Comparison of ENCODE assay signal across 9 cellular contexts in genomic region chr3:13141991-13142412, GRCh38.
DNase-seq lines count a peak whose midpoint lies in the region; ATAC-seq and TF ChIP-seq lines count a peak whose summit lies in the region.
"Had no signal": no experiment of that assay in that cellular context is flagged by ENCODE, and none has a peak within 500 bp of the region (broad histone marks: within the 10 kb centered on the region; RNA-seq: fewer than 3 reads in every experiment).

No MANE protein-coding gene starts in this region.

- no peaks in the 10 kb centered on the region for H3K9me3 Mint-ChIP-seq in endothelial cell (ENCODE audit: unreplicated experiment)
- H3K9me3 Mint-ChIP-seq: T-helper 1 cell treated with Interleukin-12 subunit alpha and Interleukin-12 subunit beta and Interleukin-4 antibody, amounts not matched to agents 30 μg/mL and 1 μg/mL, for 36 hours had no signal

- no peak for TF ChIP-seq CTCF in endothelial cell (IDR thresholded peaks at IDR 0.05; ENCODE audit: unreplicated experiment)

- H3K27ac Mint-ChIP-seq in endothelial cell (ENCODE audit: unreplicated experiment) = no peak overlapping the region
- H3K27ac Mint-ChIP-seq: T-helper 1 cell treated with Interleukin-12 subunit alpha and Interleukin-12 subunit beta and Interleukin-4 antibody, amounts not matched to agents 30 μg/mL and 1 μg/mL, for 36 hours had no signal

- ATAC-seq in HG03442 (IDR thresholded peaks at IDR 0.05; ENCODE audit: unreplicated experiment) (no peak), GM21528 (IDR thresholded peaks at IDR 0.05; ENCODE audit: low FRiP score, unreplicated experiment) (no peak)

- H3K27me3 Mint-ChIP-seq in endothelial cell (ENCODE audit: unreplicated experiment) = peaks cover 20% of the 10 kb centered on the region

- peaks cover 8% of the 10 kb centered on the region for H3K36me3 Mint-ChIP-seq in endothelial cell (ENCODE audit: low read depth, unreplicated experiment)

- peak; percentile 7 to 25 for DNase-seq in NOMO-1 (lab: John Stamatoyannopoulos, UW; ENCODE audit: unreplicated experiment in 2 of 2)
- DNase-seq in NOMO-1 treated with dmso at 0.1 percent for 144 hours (lab: John Stamatoyannopoulos, UW; ENCODE audit: unreplicated experiment) = no peak
- peak; percentile 18 for DNase-seq in NCI-H460 (ENCODE audit: extremely low read depth, low read depth)
- peak; percentile 56 for DNase-seq in endothelial cell (ENCODE audit: low spot score)
- peak; percentile 37 for DNase-seq in renal cortical epithelial cell (ENCODE audit: low read depth)
- DNase-seq in GOT3 (lab: John Stamatoyannopoulos, UW) = no peak

- peaks cover 13% of the 10 kb centered on the region for H3K4me1 Mint-ChIP-seq in endothelial cell (ENCODE audit: unreplicated experiment)

- no peak overlapping the region for H3K4me3 Mint-ChIP-seq in endothelial cell (ENCODE audit: unreplicated experiment)
- H3K4me3 Mint-ChIP-seq: T-helper 1 cell treated with Interleukin-12 subunit alpha and Interleukin-12 subunit beta and Interleukin-4 antibody, amounts not matched to agents 30 μg/mL and 1 μg/mL, for 36 hours had no signal

Comparison
In these comparisons a context has a peak if more than half of its experiments do, and no peak if none do; other contexts are left out.
1. DNase-seq: peak in NOMO-1 (2 of 2), NCI-H460 (single experiment), endothelial cell (single experiment) and renal cortical epithelial cell (single experiment); none in NOMO-1 treated with dmso at 0.1 percent for 144 hours (single experiment) and GOT3 (single experiment).